Comparison of ENCODE assay signal across 8 cellular contexts in the genomic region with DNA sequence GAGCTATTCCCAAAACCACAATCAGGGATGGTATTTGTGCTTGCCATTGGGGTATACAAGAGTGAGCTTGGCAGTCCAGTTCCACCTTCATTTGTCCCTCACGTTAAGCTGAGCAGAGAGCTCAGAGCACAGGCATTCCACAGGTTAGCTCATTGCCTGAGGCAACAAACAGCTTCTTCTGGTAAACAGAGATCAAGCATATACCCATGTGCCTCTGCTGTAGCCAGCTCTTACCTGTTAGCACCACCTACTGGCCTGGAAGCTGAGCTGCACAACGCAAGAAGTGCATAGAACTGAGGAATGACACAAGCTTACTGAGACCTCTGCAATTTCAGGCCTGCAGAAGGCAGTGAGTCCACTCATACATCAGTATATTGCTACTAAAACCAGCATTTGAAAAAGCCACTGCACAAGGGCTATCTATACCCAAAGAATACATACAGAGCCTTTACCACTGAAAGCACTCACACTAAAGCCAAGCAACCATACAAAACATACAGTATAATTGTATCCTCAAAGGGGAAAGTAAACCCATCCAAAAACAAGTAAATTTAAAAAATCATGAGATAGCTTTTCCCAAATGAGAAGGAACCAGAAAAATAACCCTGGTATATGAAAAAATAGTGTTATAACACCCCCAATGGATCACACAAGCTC.
DNase-seq lines count a peak whose midpoint lies in the region; ATAC-seq and TF ChIP-seq lines count a peak whose summit lies in the region.

No MANE protein-coding gene starts in this region.

- H3K36me3 ChIP-seq in DND-41 (ENCODE audit: insufficient read depth, low read length), result no peaks in the 10 kb centered on the region
- no peaks in the 10 kb centered on the region for H3K36me3 ChIP-seq in Panc1 (ENCODE audit: control insufficient read depth, insufficient read depth, low read length)

- H3K79me2 ChIP-seq in DND-41 (ENCODE audit: insufficient read depth, low read length), result no peaks in the 10 kb centered on the region

- POLR2A ChIA-PET in Panc1 (lab: Charles Lee), result interaction anchor here (0.6 kb wide), 1 partner anchor 984 kb away, joined by 5 read pairs; no protein-coding TSS in a partner anchor

- H3K9me3 ChIP-seq in DND-41 (ENCODE audit: insufficient read depth, low read length, severe bottlenecking), result no peaks in the 10 kb centered on the region
- no peaks in the 10 kb centered on the region for H3K9me3 ChIP-seq in Panc1 (ENCODE audit: control insufficient read depth, insufficient read depth, low read depth, low read length)

- in situ Hi-C loops in Panc1 (cut with HindIII; ENCODE audit: low pct_unique_long_range_greater_than_20kb, low sequenced_read_pairs), result no loop called here

- intact Hi-C loops in Panc1 (cut with micrococcal nuclease; ENCODE audit: unreplicated experiment), result no loop called here

- H3K4me3 ChIP-seq in DND-41 (ENCODE audit: low read depth in 1 of 2, low read length in 2 of 2), result no peak overlapping the region
- H3K4me3 ChIP-seq in Panc1 (ENCODE audit: low read depth in 2 of 2, low read length in 2 of 2), result no peak overlapping the region

- no peak overlapping the region for H3K4me2 ChIP-seq in DND-41 (ENCODE audit: insufficient read depth, low read length)

- H4K20me1 ChIP-seq in DND-41 (ENCODE audit: insufficient read depth, low read length), result no peaks in the 10 kb centered on the region

- CTCF ChIA-PET in Panc1 (lab: Charles Lee), result interaction anchor here (0.6 kb wide), 1 partner anchor 842 kb away, joined by 3 read pairs; no protein-coding TSS in a partner anchor

- peak; percentile 16 for DNase-seq in DND-41
- DNase-seq in Panc1 (ENCODE audit: low read depth, low spot score), result peak; percentile 28
- DNase-seq in hepatic stellate cell (ENCODE audit: low spot score), result peak; percentile 2
- no peak for DNase-seq in central memory CD4-positive, alpha-beta T cell
- no peak for DNase-seq in DMS114 treated with DMSO at 0.1 percent for 48 hours (lab: John Stamatoyannopoulos, UW; ENCODE audit: unreplicated experiment)

- ATAC-seq in DND-41 (ENCODE audit: insufficient read depth, low read depth), result peak; percentile 68
- peak; percentile 99 for ATAC-seq in GM19351 (IDR thresholded peaks at IDR 0.05; ENCODE audit: unreplicated experiment)
- ATAC-seq in HG03342 (IDR thresholded peaks at IDR 0.05; ENCODE audit: unreplicated experiment), result peak; percentile 98
- no peak for ATAC-seq in Panc1
- ATAC-seq in GM19397 (IDR thresholded peaks at IDR 0.05; ENCODE audit: unreplicated experiment), result no peak

- no peaks in the 10 kb centered on the region for H3K4me1 ChIP-seq in DND-41 (ENCODE audit: insufficient read depth, low read length)
- H3K4me1 ChIP-seq in Panc1 (ENCODE audit: control insufficient read depth, insufficient read depth, low read length), result no peaks in the 10 kb centered on the region

- no peak overlapping the region for H2AFZ ChIP-seq in DND-41 (ENCODE audit: low read depth, low read length)

- TF ChIP-seq CTCF in DND-41 (IDR thresholded peaks at IDR 0.05; ENCODE audit: borderline replicate concordance, extremely low read depth, low read length, poor library complexity, severe bottlenecking) (peak; percentile 75), Panc1 (IDR thresholded peaks at IDR 0.05) (peak; percentile 46)

- H3K27me3 ChIP-seq in DND-41 (ENCODE audit: insufficient read depth, low read length, poor library complexity) (no peaks in the 10 kb centered on the region), Panc1 (ENCODE audit: control insufficient read depth, insufficient read depth, low read length) (no peaks in the 10 kb centered on the region)

- BruUV-seq in Panc1 (replicated peaks; lab: Mats Ljungman, UMichigan), result no TSS peak

- H3K9ac ChIP-seq in DND-41 (ENCODE audit: low read depth, low read length), result no peak overlapping the region

- H3K27ac ChIP-seq in DND-41 (ENCODE audit: low read length) (no peak overlapping the region), Panc1 (ENCODE audit: low read length) (no peak overlapping the region)

Comparison
In these comparisons a context has a peak if more than half of its experiments do, and no peak if none do; other contexts are left out.
1. ATAC-seq: peak in DND-41 (single experiment), GM19351 (single experiment) and HG03342 (single experiment); none in Panc1 (single experiment) and GM19397 (single experiment).
2. DNase-seq: peak in DND-41 (single experiment), Panc1 (single experiment) and hepatic stellate cell (single experiment); none in central memory CD4-positive, alpha-beta T cell (single experiment) and DMS114 treated with DMSO at 0.1 percent for 48 hours (single experiment).